25 cellular contexts compared by ENCODE assay signal in genomic region chr22:29510542-29510941, GRCh38. TPM values are rescaled to one million over a fixed set of nuclear protein-coding genes. Genes with fewer than 3 reads are reported as not detected.
A peak's percentile ranks its signal among the peaks of the same experiment; 100 is the strongest.
DNase-seq lines count a peak whose midpoint lies in the region; ATAC-seq and TF ChIP-seq lines count a peak whose summit lies in the region.
"Had no signal": no experiment of that assay in that cellular context is flagged by ENCODE, and none has a peak within 500 bp of the region (broad histone marks: within the 10 kb centered on the region; RNA-seq: fewer than 3 reads in every experiment).

No MANE protein-coding gene starts in this region.

- intact Hi-C loops in natural killer cell (cut with micrococcal nuclease) (no loop called here), heart right ventricle (cut with DNase I) (no loop called here)

- H3K27me3 Mint-ChIP-seq in activated CD4-positive, alpha-beta T cell treated with anti-CD3 and anti-CD28 coated beads, Interleukin-2, amount 10 ng/mL, durations not matched to agents 7 days and 5 days = no peaks in the 10 kb centered on the region
- H3K27me3 Mint-ChIP-seq in natural killer cell treated with Interleukin-12 subunit alpha and Interleukin-12 subunit beta and Interleukin-15 and Interleukin-18, amount 100 ng/mL, for 72 hours = no peaks in the 10 kb centered on the region
- H3K27me3 Mint-ChIP-seq in natural killer cell (ENCODE audit: low read depth in 2 of 2) = no peaks in the 10 kb centered on the region
- no peaks in the 10 kb centered on the region for H3K27me3 Mint-ChIP-seq in activated naive CD8-positive, alpha-beta T cell treated with anti-CD3 and anti-CD28 coated beads for 36 hours
- H3K27me3 Mint-ChIP-seq in stimulated activated naive B cell treated with anti-CD40 and anti-IgM and Interleukin-4, amounts not matched to agents 10 μg/mL and 1 μg/mL and 100 μg/mL, for 72 hours = no peaks in the 10 kb centered on the region
- H3K27me3 Mint-ChIP-seq: CD4-positive, alpha-beta memory T cell had no signal

- POLR2A ChIA-PET in activated CD4-positive, alpha-beta T cell treated with anti-CD3 and anti-CD28 coated beads, Interleukin-2, amount 10 ng/mL, durations not matched to agents 7 days and 5 days (lab: Charles Lee) = no interaction called here

- no peaks in the 10 kb centered on the region for H3K27me3 ChIP-seq in heart right ventricle
- H3K27me3 ChIP-seq: MG63, SJSA1 had no signal

- no peak overlapping the region for H3K27ac ChIP-seq in heart right ventricle
- H3K27ac ChIP-seq: SJSA1 had no signal

- H3K4me3 Mint-ChIP-seq in activated CD4-positive, alpha-beta T cell treated with anti-CD3 and anti-CD28 coated beads, Interleukin-2, amount 10 ng/mL, durations not matched to agents 7 days and 5 days = no peak overlapping the region
- H3K4me3 Mint-ChIP-seq in natural killer cell treated with Interleukin-12 subunit alpha and Interleukin-12 subunit beta and Interleukin-15 and Interleukin-18, amount 100 ng/mL, for 72 hours = no peak overlapping the region
- H3K4me3 Mint-ChIP-seq in natural killer cell = no peak overlapping the region
- no peak overlapping the region for H3K4me3 Mint-ChIP-seq in activated naive CD8-positive, alpha-beta T cell treated with anti-CD3 and anti-CD28 coated beads for 36 hours
- no peak overlapping the region for H3K4me3 Mint-ChIP-seq in stimulated activated naive B cell treated with anti-CD40 and anti-IgM and Interleukin-4, amounts not matched to agents 10 μg/mL and 1 μg/mL and 100 μg/mL, for 72 hours
- H3K4me3 Mint-ChIP-seq: CD4-positive, alpha-beta memory T cell had no signal

- no peak for ATAC-seq in natural killer cell treated with Interleukin-12 subunit alpha and Interleukin-12 subunit beta and Interleukin-15 and Interleukin-18, amount 100 ng/mL, for 72 hours
- ATAC-seq in natural killer cell (no peak), heart right ventricle (no peak)
- peak; percentile 69 to 71 for ATAC-seq in stimulated activated naive B cell treated with anti-CD40 and anti-IgM and Interleukin-4, amounts not matched to agents 10 μg/mL and 1 μg/mL and 100 μg/mL, for 72 hours (replicated peaks)
- ATAC-seq: GM12878 had no signal

- H3K9me3 Mint-ChIP-seq in activated CD4-positive, alpha-beta T cell treated with anti-CD3 and anti-CD28 coated beads, Interleukin-2, amount 10 ng/mL, durations not matched to agents 7 days and 5 days = no peaks in the 10 kb centered on the region
- no peaks in the 10 kb centered on the region for H3K9me3 Mint-ChIP-seq in natural killer cell treated with Interleukin-12 subunit alpha and Interleukin-12 subunit beta and Interleukin-15 and Interleukin-18, amount 100 ng/mL, for 72 hours
- H3K9me3 Mint-ChIP-seq in natural killer cell = no peaks in the 10 kb centered on the region
- H3K9me3 Mint-ChIP-seq in activated naive CD8-positive, alpha-beta T cell treated with anti-CD3 and anti-CD28 coated beads for 36 hours = no peaks in the 10 kb centered on the region
- no peaks in the 10 kb centered on the region for H3K9me3 Mint-ChIP-seq in stimulated activated naive B cell treated with anti-CD40 and anti-IgM and Interleukin-4, amounts not matched to agents 10 μg/mL and 1 μg/mL and 100 μg/mL, for 72 hours
- H3K9me3 Mint-ChIP-seq: CD4-positive, alpha-beta memory T cell had no signal

- no peaks in the 10 kb centered on the region for H3K9me3 ChIP-seq in heart right ventricle
- H3K9me3 ChIP-seq: Caco-2, MG63, SJSA1 had no signal

- 92 to 93% methylated on average over 2 of the region's 2 CpGs for WGBS in heart right ventricle, 2 donors

- no peak for TF ChIP-seq CTCF in natural killer cell (IDR thresholded peaks at IDR 0.05)
- TF ChIP-seq CTCF in heart right ventricle (IDR thresholded peaks at IDR 0.05) = no peak

- no peak for DNase-seq in activated CD4-positive, alpha-beta T cell treated with anti-CD3 and anti-CD28 coated beads, Interleukin-2, amount 10 ng/mL, durations not matched to agents 7 days and 5 days
- no peak for DNase-seq in activated CD4-positive, alpha-beta T cell treated with anti-CD3 and anti-CD28 coated beads, Interleukin-2, amount 50 U/mL, for 1 hour
- DNase-seq in natural killer cell treated with Interleukin-12 subunit alpha and Interleukin-12 subunit beta and Interleukin-15 and Interleukin-18, amount 100 ng/mL, for 72 hours (ENCODE audit: low spot score) = no peak
- DNase-seq in natural killer cell (no peak), COLO829 (ENCODE audit: low spot score) (no peak), heart right ventricle (no peak)
- no peak for DNase-seq in activated naive CD8-positive, alpha-beta T cell treated with anti-CD3 and anti-CD28 coated beads for 36 hours
- DNase-seq in stimulated activated naive B cell treated with anti-CD40 and anti-IgM and Interleukin-4, amounts not matched to agents 10 μg/mL and 1 μg/mL and 100 μg/mL, for 72 hours = no peak
- DNase-seq: 8988T; ACHN; Caco-2; CD4-positive, alpha-beta memory T cell; GOT3; HCEC 1CT; IMR-90; KG1; MG63; NCI-H1105 treated with DMSO at 0.1 percent for 48 hours; NCI-H2029 treated with DMSO at 0.1 percent for 48 hours; NCI-H446 treated with DMSO at 0.1 percent for 48 hours; NCI-H526 treated with DMSO at 0.1 percent for 48 hours; Right ventricle myocardium superior; RPMI8226 had no signal

- CTCF ChIA-PET in activated CD4-positive, alpha-beta T cell treated with anti-CD3 and anti-CD28 coated beads, Interleukin-2, amount 10 ng/mL, durations not matched to agents 7 days and 5 days (lab: Charles Lee) = interaction anchor here (0.6 to 1.7 kb wide), 3 partner anchors 9 to 903 kb away, joined by 3 to 5 read pairs (median 4); no protein-coding TSS in a partner anchor

- peaks cover 0 to 99% (median 35%) of the 10 kb centered on the region in 9 donors for H3K36me3 ChIP-seq in heart right ventricle

- no peak overlapping the region for H3K4me3 ChIP-seq in heart right ventricle
- H3K4me3 ChIP-seq: GM12878, MG63, SJSA1 had no signal

- peaks cover 47% of the 10 kb centered on the region for H3K36me3 Mint-ChIP-seq in activated CD4-positive, alpha-beta T cell treated with anti-CD3 and anti-CD28 coated beads, Interleukin-2, amount 10 ng/mL, durations not matched to agents 7 days and 5 days (ENCODE audit: low read depth)
- no peaks in the 10 kb centered on the region for H3K36me3 Mint-ChIP-seq in natural killer cell treated with Interleukin-12 subunit alpha and Interleukin-12 subunit beta and Interleukin-15 and Interleukin-18, amount 100 ng/mL, for 72 hours
- H3K36me3 Mint-ChIP-seq in natural killer cell = peaks cover 21% of the 10 kb centered on the region
- peaks cover 13% of the 10 kb centered on the region for H3K36me3 Mint-ChIP-seq in activated naive CD8-positive, alpha-beta T cell treated with anti-CD3 and anti-CD28 coated beads for 36 hours
- peaks cover 31 to 53% of the 10 kb centered on the region in 2 donors for H3K36me3 Mint-ChIP-seq in stimulated activated naive B cell treated with anti-CD40 and anti-IgM and Interleukin-4, amounts not matched to agents 10 μg/mL and 1 μg/mL and 100 μg/mL, for 72 hours

- peak overlapping the region; percentile 46 for H3K27ac Mint-ChIP-seq in activated CD4-positive, alpha-beta T cell treated with anti-CD3 and anti-CD28 coated beads, Interleukin-2, amount 10 ng/mL, durations not matched to agents 7 days and 5 days
- H3K27ac Mint-ChIP-seq in natural killer cell treated with Interleukin-12 subunit alpha and Interleukin-12 subunit beta and Interleukin-15 and Interleukin-18, amount 100 ng/mL, for 72 hours = peak overlapping the region; percentile 61 to 89
- peak overlapping the region in 1 of 2 donors; percentile 4 for H3K27ac Mint-ChIP-seq in natural killer cell
- peak overlapping the region; percentile 6 for H3K27ac Mint-ChIP-seq in activated naive CD8-positive, alpha-beta T cell treated with anti-CD3 and anti-CD28 coated beads for 36 hours
- H3K27ac Mint-ChIP-seq in stimulated activated naive B cell treated with anti-CD40 and anti-IgM and Interleukin-4, amounts not matched to agents 10 μg/mL and 1 μg/mL and 100 μg/mL, for 72 hours = peak overlapping the region; percentile 27

- H3K4me1 ChIP-seq in heart right ventricle = peaks cover 0 to 10% (median 0%) of the 10 kb centered on the region in 9 donors
- H3K4me1 ChIP-seq: Caco-2, SJSA1 had no signal

- H3K4me1 Mint-ChIP-seq in activated CD4-positive, alpha-beta T cell treated with anti-CD3 and anti-CD28 coated beads, Interleukin-2, amount 10 ng/mL, durations not matched to agents 7 days and 5 days = peaks cover 9% of the 10 kb centered on the region
- peaks cover 0 to 6% of the 10 kb centered on the region in 2 donors for H3K4me1 Mint-ChIP-seq in natural killer cell treated with Interleukin-12 subunit alpha and Interleukin-12 subunit beta and Interleukin-15 and Interleukin-18, amount 100 ng/mL, for 72 hours (ENCODE audit: low read depth in 2 of 2)
- peaks cover 0 to 4% of the 10 kb centered on the region in 2 donors for H3K4me1 Mint-ChIP-seq in natural killer cell
- H3K4me1 Mint-ChIP-seq in activated naive CD8-positive, alpha-beta T cell treated with anti-CD3 and anti-CD28 coated beads for 36 hours = peaks cover 3% of the 10 kb centered on the region
- peaks cover 7 to 13% of the 10 kb centered on the region in 2 donors for H3K4me1 Mint-ChIP-seq in stimulated activated naive B cell treated with anti-CD40 and anti-IgM and Interleukin-4, amounts not matched to agents 10 μg/mL and 1 μg/mL and 100 μg/mL, for 72 hours
- H3K4me1 Mint-ChIP-seq: CD4-positive, alpha-beta memory T cell had no signal

RNA-seq across cellular contexts. Expression of gene NEFH, which starts 30.5 kb away (rescaled TPM):
- total RNA-seq in activated CD4-positive, alpha-beta T cell treated with anti-CD3 and anti-CD28 coated beads, Interleukin-2, amount 10 ng/mL, durations not matched to agents 7 days and 5 days = under 1 TPM; 0.87 to 0.89 TPM
- 1 to 10 TPM; 2.3 to 6.6 TPM for total RNA-seq in natural killer cell treated with Interleukin-12 subunit alpha and Interleukin-12 subunit beta and Interleukin-15 and Interleukin-18, amount 100 ng/mL, for 72 hours
- total RNA-seq in natural killer cell = under 1 TPM; 0.09 to 0.48 (median 0.12) TPM
- total RNA-seq in activated naive CD8-positive, alpha-beta T cell treated with anti-CD3 and anti-CD28 coated beads for 36 hours = 1 to 10 TPM; 8.1 to 8.7 TPM
- under 1 TPM in 7 of 10 donors, not detected in 3; 0.12 to 0.60 (median 0.18) TPM for total RNA-seq in heart right ventricle
- under 1 TPM; 0.07 to 0.14 TPM for polyA plus RNA-seq in heart right ventricle
- total RNA-seq: Caco-2, SJSA1 had no signal

RNA-seq across cellular contexts. Expression of gene THOC5, which starts 43.0 kb away (rescaled TPM):
- 10 to 100 TPM; 48.6 to 61.5 TPM for total RNA-seq in activated CD4-positive, alpha-beta T cell treated with anti-CD3 and anti-CD28 coated beads, Interleukin-2, amount 10 ng/mL, durations not matched to agents 7 days and 5 days
- 10 to 100 TPM; 64.6 to 89.3 TPM for total RNA-seq in natural killer cell treated with Interleukin-12 subunit alpha and Interleukin-12 subunit beta and Interleukin-15 and Interleukin-18, amount 100 ng/mL, for 72 hours
- total RNA-seq in natural killer cell (10 to 100 TPM; 42.4 to 62.5 (median 52.6) TPM), heart right ventricle (10 to 100 TPM; 32.0 to 77.9 (median 38.0) TPM)
- total RNA-seq in activated naive CD8-positive, alpha-beta T cell treated with anti-CD3 and anti-CD28 coated beads for 36 hours = 10 to 100 TPM; 63.9 to 71.7 TPM
- 10 to 100 TPM; 41.4 to 46.9 TPM for polyA plus RNA-seq in heart right ventricle

Comparison
In these comparisons a context has a peak if more than half of its experiments do, and no peak if none do; other contexts are left out.
1. ATAC-seq: peak in stimulated activated naive B cell treated with anti-CD40 and anti-IgM and Interleukin-4, amounts not matched to agents 10 μg/mL and 1 μg/mL and 100 μg/mL, for 72 hours (2 of 2); none in natural killer cell treated with Interleukin-12 subunit alpha and Interleukin-12 subunit beta and Interleukin-15 and Interleukin-18, amount 100 ng/mL, for 72 hours (0 of 2), natural killer cell (0 of 3) and heart right ventricle (0 of 8).